Comparison of ENCODE assay signal across 28 cellular contexts in genomic region chr7:107788662-107789061, GRCh38. TPM values are rescaled to one million over a fixed set of nuclear protein-coding genes. Genes with fewer than 3 reads are reported as not detected.
"Had no signal": no experiment of that assay in that cellular context is flagged by ENCODE, and none has a peak within 500 bp of the region (broad histone marks: within the 10 kb centered on the region; RNA-seq: fewer than 3 reads in every experiment).

No MANE protein-coding gene starts in this region.

- H3K27me3 ChIP-seq: ascending aorta, cardiac muscle cell had no signal

- H3K4me2 ChIP-seq: KMS-11 had no signal

- FAIRE-seq: TTC549 had no signal

- H3K27ac ChIP-seq: ascending aorta, cardiac muscle cell, KMS-11 had no signal

- H3K4me3 ChIP-seq: ascending aorta, cardiac muscle cell had no signal

- DNase-seq: activated CD4-positive, alpha-beta T cell treated with anti-CD3 and anti-CD28 coated beads, Interleukin-2, amount 10 ng/mL, durations not matched to agents 24 days and 14 days; activated CD4-positive, alpha-beta T cell treated with anti-CD3 and anti-CD28 coated beads, Interleukin-2, amount 50 U/mL, for 4 hours; activated CD8-positive, alpha-beta T cell treated with anti-CD3 and anti-CD28 coated beads, Interleukin-2, amount 10 ng/mL, durations not matched to agents 7 days and 5 days; activated gamma-delta T cell; activated naive CD4-positive, alpha-beta T cell treated with Interleukin-2 at 50 U/mL for 16 hours; activated naive CD8-positive, alpha-beta T cell treated with anti-CD3 and anti-CD28 coated beads, Interleukin-2, amount 10 ng/mL, durations not matched to agents 7 days and 5 days; activated T-cell treated with anti-CD3 and anti-CD28 coated beads, Interleukin-2, amount 50 U/mL, for 24 hours; amygdala; MM.1S; MV-4-11; NCI-H1092 treated with DMSO at 0.1 percent for 48 hours; NCI-H1417; NCI-H1930; NCI-H2081 treated with DMSO at 0.1 percent for 48 hours; NCI-H226; NCI-H526; NCI-H748 treated with DMSO at 0.1 percent for 48 hours; NK-92 treated with Interleukin-12 subunit alpha and Interleukin-12 subunit beta, amount 100 ng/mL, for 24 hours; OCI-M1; Right ventricle myocardium superior had no signal

- ATAC-seq: activated CD8-positive, alpha-beta T cell treated with anti-CD3 and anti-CD28 coated beads, Interleukin-2, amount 10 ng/mL, durations not matched to agents 7 days and 5 days had no signal

- H3K9me3 ChIP-seq: ascending aorta had no signal

- H3K36me3 ChIP-seq: ascending aorta, cardiac muscle cell had no signal

- H3K9ac ChIP-seq: KMS-11 had no signal

- H3K4me1 ChIP-seq: ascending aorta had no signal

RNA-seq across cellular contexts. Expression of gene SLC26A3, which starts 14.4 kb away (rescaled TPM):
- total RNA-seq: activated CD4-positive, alpha-beta T cell treated with anti-CD3 and anti-CD28 coated beads, Interleukin-2, amount 10 ng/mL, durations not matched to agents 24 days and 14 days; activated CD8-positive, alpha-beta T cell treated with anti-CD3 and anti-CD28 coated beads, Interleukin-2, amount 10 ng/mL, durations not matched to agents 7 days and 5 days; activated naive CD8-positive, alpha-beta T cell treated with anti-CD3 and anti-CD28 coated beads, Interleukin-2, amount 10 ng/mL, durations not matched to agents 7 days and 5 days; activated T-helper 2 cell treated with anti-CD3 and anti-CD28 coated beads, Interferon-gamma antibody, Interleukin-2, Interleukin-4, amounts not matched to agents 10 μg/mL and 5 μg/mL and 100 μg/mL, durations not matched to agents 14 hours and 24 hours and 36 hours; cardiac muscle cell; chondrocyte; LHCN-M2; NCI-H460; Right ventricle myocardium superior had no signal
